20 cellular contexts compared by ENCODE assay signal in genomic region chr7:117036034-117036669, GRCh38.
"Had no signal": no experiment of that assay in that cellular context is flagged by ENCODE, and none has a peak within 500 bp of the region (broad histone marks: within the 10 kb centered on the region; RNA-seq: fewer than 3 reads in every experiment).

No MANE protein-coding gene starts in this region.

- H3K4me3 Mint-ChIP-seq: activated CD8-positive, alpha-beta memory T cell treated with anti-CD3 and anti-CD28 coated beads, Interleukin-2, amount 10 ng/mL, durations not matched to agents 7 days and 5 days; naive thymus-derived CD8-positive, alpha-beta T cell; stimulated activated naive B cell treated with anti-CD40 and anti-IgM and Interleukin-4, amounts not matched to agents 10 μg/mL and 1 μg/mL and 100 μg/mL, for 72 hours; T-helper 17 cell had no signal

- H3K27me3 Mint-ChIP-seq: activated CD8-positive, alpha-beta memory T cell treated with anti-CD3 and anti-CD28 coated beads, Interleukin-2, amount 10 ng/mL, durations not matched to agents 7 days and 5 days; naive thymus-derived CD8-positive, alpha-beta T cell; stimulated activated naive B cell treated with anti-CD40 and anti-IgM and Interleukin-4, amounts not matched to agents 10 μg/mL and 1 μg/mL and 100 μg/mL, for 72 hours; T-helper 17 cell had no signal

- H3K27ac Mint-ChIP-seq: activated CD8-positive, alpha-beta memory T cell treated with anti-CD3 and anti-CD28 coated beads, Interleukin-2, amount 10 ng/mL, durations not matched to agents 7 days and 5 days; stimulated activated naive B cell treated with anti-CD40 and anti-IgM and Interleukin-4, amounts not matched to agents 10 μg/mL and 1 μg/mL and 100 μg/mL, for 72 hours; T-helper 17 cell had no signal

- H3K36me3 Mint-ChIP-seq: activated CD8-positive, alpha-beta memory T cell treated with anti-CD3 and anti-CD28 coated beads, Interleukin-2, amount 10 ng/mL, durations not matched to agents 7 days and 5 days; naive thymus-derived CD8-positive, alpha-beta T cell; stimulated activated naive B cell treated with anti-CD40 and anti-IgM and Interleukin-4, amounts not matched to agents 10 μg/mL and 1 μg/mL and 100 μg/mL, for 72 hours had no signal

- H3K4me3 ChIP-seq: colonic mucosa, gastroesophageal sphincter, lower lobe of right lung, psoas muscle, sigmoid colon, upper lobe of left lung had no signal

- H3K27ac ChIP-seq: colonic mucosa, epithelial cell of prostate, lower lobe of right lung, psoas muscle, upper lobe of left lung had no signal

- DNase-seq: activated CD4-positive, alpha-beta T cell treated with anti-CD3 and anti-CD28 coated beads, Interleukin-2, amount 50 U/mL, for 48 hours; activated CD4-positive, CD25-positive, alpha-beta regulatory T cell treated with anti-CD3 and anti-CD28 coated beads, Interleukin-2, amount 50 U/mL, for 72 hours; activated CD8-positive, alpha-beta memory T cell treated with anti-CD3 and anti-CD28 coated beads, Interleukin-2, amount 10 ng/mL, durations not matched to agents 7 days and 5 days; activated T-cell treated with anti-CD3 and anti-CD28 coated beads, Interleukin-2, amount 50 U/mL, for 48 hours; aorta; colonic mucosa; effector CD8-positive, alpha-beta T cell; hippocampal formation; lower lobe of right lung; naive thymus-derived CD8-positive, alpha-beta T cell; psoas muscle; sigmoid colon; stimulated activated CD4-positive, alpha-beta T cell treated with anti-CD3 and anti-CD28 coated beads, Interleukin-2, amount 100 ng/mL, for 24 hours; stimulated activated naive B cell treated with anti-CD40 and anti-IgM and Interleukin-4, amounts not matched to agents 10 μg/mL and 1 μg/mL and 100 μg/mL, for 72 hours; T-helper 17 cell; upper lobe of left lung had no signal

- H3K36me3 ChIP-seq: colonic mucosa, gastroesophageal sphincter, lower lobe of right lung, sigmoid colon, upper lobe of left lung had no signal

- H3K9me3 Mint-ChIP-seq: naive thymus-derived CD8-positive, alpha-beta T cell; stimulated activated naive B cell treated with anti-CD40 and anti-IgM and Interleukin-4, amounts not matched to agents 10 μg/mL and 1 μg/mL and 100 μg/mL, for 72 hours had no signal

- FAIRE-seq: bronchial epithelial cell, TTC549 had no signal

- H3K27me3 ChIP-seq: colonic mucosa, gastroesophageal sphincter, sigmoid colon, upper lobe of left lung had no signal

- ATAC-seq: activated CD8-positive, alpha-beta memory T cell treated with anti-CD3 and anti-CD28 coated beads, Interleukin-2, amount 10 ng/mL, durations not matched to agents 7 days and 5 days; gastroesophageal sphincter; lower lobe of right lung; naive thymus-derived CD8-positive, alpha-beta T cell; stimulated activated naive B cell treated with anti-CD40 and anti-IgM and Interleukin-4, amounts not matched to agents 10 μg/mL and 1 μg/mL and 100 μg/mL, for 72 hours; T-helper 17 cell had no signal

- H3K9me3 ChIP-seq: colonic mucosa, gastroesophageal sphincter, lower lobe of right lung, psoas muscle, sigmoid colon, upper lobe of left lung had no signal

- H3K4me1 ChIP-seq: colonic mucosa had no signal
